ENCODE assay signal across 1 cellular context in genomic region chr19:34154401-34154800, GRCh38.
A peak's percentile ranks its signal among the peaks of the same experiment; 100 is the strongest.
TF ChIP-seq lines count a peak whose summit lies in the region.

No MANE protein-coding gene starts in this region.

TF ChIP-seq in HEK293, 187 proteins besides CTCF, POLR2A, EP300 and RAD21 (continued from another document):
- TF ChIP-seq, protein P1, sequence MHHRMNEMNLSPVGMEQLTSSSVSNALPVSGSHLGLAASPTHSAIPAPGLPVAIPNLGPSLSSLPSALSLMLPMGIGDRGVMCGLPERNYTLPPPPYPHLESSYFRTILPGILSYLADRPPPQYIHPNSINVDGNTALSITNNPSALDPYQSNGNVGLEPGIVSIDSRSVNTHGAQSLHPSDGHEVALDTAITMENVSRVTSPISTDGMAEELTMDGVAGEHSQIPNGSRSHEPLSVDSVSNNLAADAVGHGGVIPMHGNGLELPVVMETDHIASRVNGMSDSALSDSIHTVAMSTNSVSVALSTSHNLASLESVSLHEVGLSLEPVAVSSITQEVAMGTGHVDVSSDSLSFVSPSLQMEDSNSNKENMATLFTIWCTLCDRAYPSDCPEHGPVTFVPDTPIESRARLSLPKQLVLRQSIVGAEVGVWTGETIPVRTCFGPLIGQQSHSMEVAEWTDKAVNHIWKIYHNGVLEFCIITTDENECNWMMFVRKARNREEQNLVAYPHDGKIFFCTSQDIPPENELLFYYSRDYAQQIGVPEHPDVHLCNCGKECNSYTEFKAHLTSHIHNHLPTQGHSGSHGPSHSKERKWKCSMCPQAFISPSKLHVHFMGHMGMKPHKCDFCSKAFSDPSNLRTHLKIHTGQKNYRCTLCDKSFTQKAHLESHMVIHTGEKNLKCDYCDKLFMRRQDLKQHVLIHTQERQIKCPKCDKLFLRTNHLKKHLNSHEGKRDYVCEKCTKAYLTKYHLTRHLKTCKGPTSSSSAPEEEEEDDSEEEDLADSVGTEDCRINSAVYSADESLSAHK (tag by site-specific recombination; IDR thresholded peaks at IDR 0.05) = peak; percentile 21; the same call in 1 of the 2 replicates
- TF ChIP-seq, protein P2, sequence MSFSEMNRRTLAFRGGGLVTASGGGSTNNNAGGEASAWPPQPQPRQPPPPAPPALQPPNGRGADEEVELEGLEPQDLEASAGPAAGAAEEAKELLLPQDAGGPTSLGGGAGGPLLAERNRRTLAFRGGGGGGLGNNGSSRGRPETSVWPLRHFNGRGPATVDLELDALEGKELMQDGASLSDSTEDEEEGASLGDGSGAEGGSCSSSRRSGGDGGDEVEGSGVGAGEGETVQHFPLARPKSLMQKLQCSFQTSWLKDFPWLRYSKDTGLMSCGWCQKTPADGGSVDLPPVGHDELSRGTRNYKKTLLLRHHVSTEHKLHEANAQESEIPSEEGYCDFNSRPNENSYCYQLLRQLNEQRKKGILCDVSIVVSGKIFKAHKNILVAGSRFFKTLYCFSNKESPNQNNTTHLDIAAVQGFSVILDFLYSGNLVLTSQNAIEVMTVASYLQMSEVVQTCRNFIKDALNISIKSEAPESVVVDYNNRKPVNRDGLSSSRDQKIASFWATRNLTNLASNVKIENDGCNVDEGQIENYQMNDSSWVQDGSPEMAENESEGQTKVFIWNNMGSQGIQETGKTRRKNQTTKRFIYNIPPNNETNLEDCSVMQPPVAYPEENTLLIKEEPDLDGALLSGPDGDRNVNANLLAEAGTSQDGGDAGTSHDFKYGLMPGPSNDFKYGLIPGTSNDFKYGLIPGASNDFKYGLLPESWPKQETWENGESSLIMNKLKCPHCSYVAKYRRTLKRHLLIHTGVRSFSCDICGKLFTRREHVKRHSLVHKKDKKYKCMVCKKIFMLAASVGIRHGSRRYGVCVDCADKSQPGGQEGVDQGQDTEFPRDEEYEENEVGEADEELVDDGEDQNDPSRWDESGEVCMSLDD (tag by site-specific recombination; IDR thresholded peaks at IDR 0.05) = no peak
- TF ChIP-seq, protein P3, sequence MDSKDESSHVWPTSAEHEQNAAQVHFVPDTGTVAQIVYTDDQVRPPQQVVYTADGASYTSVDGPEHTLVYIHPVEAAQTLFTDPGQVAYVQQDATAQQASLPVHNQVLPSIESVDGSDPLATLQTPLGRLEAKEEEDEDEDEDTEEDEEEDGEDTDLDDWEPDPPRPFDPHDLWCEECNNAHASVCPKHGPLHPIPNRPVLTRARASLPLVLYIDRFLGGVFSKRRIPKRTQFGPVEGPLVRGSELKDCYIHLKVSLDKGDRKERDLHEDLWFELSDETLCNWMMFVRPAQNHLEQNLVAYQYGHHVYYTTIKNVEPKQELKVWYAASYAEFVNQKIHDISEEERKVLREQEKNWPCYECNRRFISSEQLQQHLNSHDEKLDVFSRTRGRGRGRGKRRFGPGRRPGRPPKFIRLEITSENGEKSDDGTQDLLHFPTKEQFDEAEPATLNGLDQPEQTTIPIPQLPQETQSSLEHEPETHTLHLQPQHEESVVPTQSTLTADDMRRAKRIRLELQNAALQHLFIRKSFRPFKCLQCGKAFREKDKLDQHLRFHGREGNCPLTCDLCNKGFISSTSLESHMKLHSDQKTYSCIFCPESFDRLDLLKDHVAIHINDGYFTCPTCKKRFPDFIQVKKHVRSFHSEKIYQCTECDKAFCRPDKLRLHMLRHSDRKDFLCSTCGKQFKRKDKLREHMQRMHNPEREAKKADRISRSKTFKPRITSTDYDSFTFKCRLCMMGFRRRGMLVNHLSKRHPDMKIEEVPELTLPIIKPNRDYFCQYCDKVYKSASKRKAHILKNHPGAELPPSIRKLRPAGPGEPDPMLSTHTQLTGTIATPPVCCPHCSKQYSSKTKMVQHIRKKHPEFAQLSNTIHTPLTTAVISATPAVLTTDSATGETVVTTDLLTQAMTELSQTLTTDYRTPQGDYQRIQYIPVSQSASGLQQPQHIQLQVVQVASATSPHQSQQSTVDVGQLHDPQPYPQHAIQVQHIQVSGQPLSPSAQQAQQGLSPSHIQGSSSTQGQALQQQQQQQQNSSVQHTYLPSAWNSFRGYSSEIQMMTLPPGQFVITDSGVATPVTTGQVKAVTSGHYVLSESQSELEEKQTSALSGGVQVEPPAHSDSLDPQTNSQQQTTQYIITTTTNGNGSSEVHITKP (tag by site-specific recombination; IDR thresholded peaks at IDR 0.05) = peak; percentile 91
- no peak for TF ChIP-seq ZFP69B (tag by site-specific recombination; IDR thresholded peaks at IDR 0.05)
- TF ChIP-seq GLI2 (tag by site-specific recombination; IDR thresholded peaks at IDR 0.05; ENCODE audit: borderline replicate concordance, low read depth) = no peak
